8 cellular contexts compared by ENCODE assay signal in the genomic region with DNA sequence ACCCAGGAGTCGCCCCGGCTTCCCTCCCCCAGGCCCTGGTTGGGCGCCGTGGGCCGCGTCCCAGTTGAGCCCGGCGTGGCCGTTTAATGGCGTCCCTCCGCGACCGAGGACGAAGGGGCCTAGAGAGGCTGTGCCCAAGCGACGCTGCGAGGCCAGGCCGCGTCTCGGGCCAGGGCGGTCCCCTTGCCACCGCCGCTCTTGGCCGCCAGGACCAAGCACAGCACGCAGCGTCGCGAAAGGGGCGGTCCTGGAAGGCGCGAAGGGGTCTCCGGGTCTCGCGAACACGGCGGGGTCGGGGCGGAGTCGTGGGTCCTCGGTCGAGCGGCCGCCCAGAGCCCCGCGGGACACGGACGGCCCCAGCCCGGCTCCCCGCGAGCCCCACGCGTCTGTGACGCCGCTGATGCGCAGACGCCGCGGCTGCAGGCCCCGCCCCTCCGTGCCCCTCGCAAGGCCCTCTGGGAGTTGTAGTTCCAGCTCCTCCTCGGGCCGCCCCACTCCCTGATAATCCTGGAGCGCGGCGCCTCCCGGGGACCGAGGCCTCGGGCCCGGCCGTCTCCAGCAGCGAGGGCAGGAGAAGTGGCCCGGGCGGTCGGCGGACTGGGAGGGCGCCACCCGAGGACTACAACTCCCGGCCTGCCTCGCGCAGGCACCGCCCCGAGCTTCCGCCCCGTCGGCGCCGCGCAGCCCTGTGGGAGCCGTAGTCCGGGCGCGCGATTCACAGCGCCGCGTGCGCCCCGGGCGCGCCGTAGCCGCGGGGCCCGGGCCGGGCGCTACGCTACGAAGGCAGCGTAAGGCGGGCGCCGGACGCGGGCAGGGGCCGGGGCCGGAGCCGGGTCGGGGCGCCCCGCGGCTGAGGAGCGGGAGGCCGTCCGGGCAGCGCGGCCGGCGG. TPM values are rescaled to one million over a fixed set of nuclear protein-coding genes. Genes with fewer than 3 reads are reported as not detected.
DNase-seq lines count a peak whose midpoint lies in the region; TF ChIP-seq lines count a peak whose summit lies in the region.

A gene (plus strand): TSS at position 698 of the 889 bp plus-strand sequence. CDS start 19,127 bp downstream, outside the sequence.

- H3K4me2 ChIP-seq in MM.1S (ENCODE audit: low read depth, low read length): peak within 1 kb of the TSS; percentile 98

- in situ Hi-C loops in HAP-1 (cut with MboI; ENCODE audit: low sequenced_read_pairs): no loop called here

- no peaks in the 10 kb centered on the region for H3K27me3 ChIP-seq in HAP-1 (ENCODE audit: low read depth)
- no peaks in the 10 kb centered on the region for H3K27me3 ChIP-seq in MM.1S (replicated peaks; ENCODE audit: insufficient read depth, low read length)
- no peaks in the 10 kb centered on the region for H3K27me3 ChIP-seq in SJSA1 (replicated peaks)
- H3K27me3 ChIP-seq in neutrophil: no peaks in the 10 kb centered on the region

- H3K27ac ChIP-seq in MM.1S (ENCODE audit: low read length) (peak within 1 kb of the TSS; percentile 80), SJSA1 (peak within 1 kb of the TSS; percentile 92), neutrophil (peak within 1 kb of the TSS; percentile 99), substantia nigra (ENCODE audit: low read depth, low read length, poor library complexity, severe bottlenecking) (peak within 1 kb of the TSS; percentile 98)

- H3K9ac ChIP-seq in ES-I3 (ENCODE audit: low read depth, low read length): peak within 1 kb of the TSS; percentile 67
- peak within 1 kb of the TSS; percentile 83 for H3K9ac ChIP-seq in MM.1S (ENCODE audit: low read length)

- DNase-seq in HAP-1 (ENCODE audit: low spot score in 2 of 2): peak; percentile 70 to 90
- peak; percentile 88 for DNase-seq in MM.1S
- peak; percentile 91 to 99 for DNase-seq in SJSA1 (ENCODE audit: low read depth in 1 of 2, low spot score in 2 of 2)
- peak; percentile 47 to 88 (median 76) for DNase-seq in activated naive CD4-positive, alpha-beta T cell (lab: John Stamatoyannopoulos, UW)
- peak; percentile 79 for DNase-seq in foreskin melanocyte
- DNase-seq in substantia nigra (lab: John Stamatoyannopoulos, UW): peak; percentile 64 to 98 (median 87)

- H3K79me2 ChIP-seq in MM.1S (ENCODE audit: low read length): peaks cover 65% of the 10 kb centered on the region

- H3K9me2 ChIP-seq in MM.1S (replicated peaks; ENCODE audit: insufficient read depth, low read length): no peaks in the 10 kb centered on the region

- H2AFZ ChIP-seq in MM.1S (ENCODE audit: low read length): peak within 1 kb of the TSS; percentile 73

- no peaks in the 10 kb centered on the region for H3K36me3 ChIP-seq in ES-I3 (ENCODE audit: insufficient read depth, low read length)
- H3K36me3 ChIP-seq in HAP-1 (replicated peaks): peaks cover 19% of the 10 kb centered on the region
- H3K36me3 ChIP-seq in MM.1S (replicated peaks; ENCODE audit: insufficient read depth, low read length): no peaks in the 10 kb centered on the region
- peaks cover 26% of the 10 kb centered on the region for H3K36me3 ChIP-seq in SJSA1
- no peaks in the 10 kb centered on the region for H3K36me3 ChIP-seq in neutrophil

- H3K9me3 ChIP-seq in ES-I3 (ENCODE audit: control insufficient read depth, insufficient read depth, low read length) (no peaks in the 10 kb centered on the region), HAP-1 (no peaks in the 10 kb centered on the region), MM.1S (replicated peaks; ENCODE audit: insufficient read depth, low read length) (no peaks in the 10 kb centered on the region), SJSA1 (replicated peaks) (no peaks in the 10 kb centered on the region), neutrophil (no peaks in the 10 kb centered on the region)

- H3K4me1 ChIP-seq in ES-I3 (ENCODE audit: insufficient read depth, low read length) (peaks cover 17% of the 10 kb centered on the region; the same call in 1 of the 2 replicates), HAP-1 (peaks cover 11% of the 10 kb centered on the region), MM.1S (ENCODE audit: low read length) (peaks cover 5% of the 10 kb centered on the region; the same call in 1 of the 2 replicates), SJSA1 (replicated peaks) (peaks cover 33% of the 10 kb centered on the region), neutrophil (ENCODE audit: control insufficient read depth in 1 of 2, insufficient read depth in 1 of 2, low read depth in 1 of 2, low read length in 1 of 2) (peaks cover 24 to 28% of the 10 kb centered on the region in 2 experiments)

- H4K20me1 ChIP-seq in MM.1S (ENCODE audit: insufficient read depth, low read length): peaks cover 6% of the 10 kb centered on the region; the same call in 1 of the 2 replicates

- TF ChIP-seq CTCF in MM.1S (IDR thresholded peaks at IDR 0.05; ENCODE audit: low read length) (no peak), neutrophil (IDR thresholded peaks at IDR 0.05) (peak; percentile 59)

- no peaks in the 10 kb centered on the region for H3F3A ChIP-seq in MM.1S (ENCODE audit: insufficient read depth, low read length)

- H3K4me3 ChIP-seq in HAP-1 (peak within 1 kb of the TSS; percentile 73), MM.1S (ENCODE audit: low read length) (peak within 1 kb of the TSS; percentile 88), SJSA1 (peak within 1 kb of the TSS; percentile 65), neutrophil (ENCODE audit: low read depth in 1 of 2, low read length in 1 of 2) (peak within 1 kb of the TSS; percentile 70 to 95)

RNA-seq across cellular contexts. Expression of the gene that starts here (rescaled TPM):
- 44.4 and 46.1 TPM in 2 replicates for total RNA-seq in SJSA1 (2014; rRNA removed; shearing (Covaris generic))

Comparison
In these comparisons a context has a peak if more than half of its experiments do, and no peak if none do; other contexts are left out.
1. Peak in every context shown above with its lines: DNase-seq, H3K4me3 ChIP-seq and H3K27ac ChIP-seq.